8 cellular contexts compared by ENCODE assay signal in genomic region chr5:150656191-150657132, GRCh38. TPM values are rescaled to one million over a fixed set of nuclear protein-coding genes. Genes with fewer than 3 reads are reported as not detected.
A peak's percentile ranks its signal among the peaks of the same experiment; 100 is the strongest.
DNase-seq lines count a peak whose midpoint lies in the region; ATAC-seq and TF ChIP-seq lines count a peak whose summit lies in the region.

No MANE protein-coding gene starts in this region.

- H3K27me3 ChIP-seq in ACC112 (ENCODE audit: insufficient read depth, low read length), result 0 out of 2 replicates have a peak, but pooled peaks cover 4% of the 10 kb centered on the region
- H3K27me3 ChIP-seq in effector memory CD4-positive, alpha-beta T cell (replicated peaks; ENCODE audit: control insufficient read depth, insufficient read depth, low read length, poor library complexity, severe bottlenecking), result no peaks in the 10 kb centered on the region

- H3K9me3 ChIP-seq in effector memory CD4-positive, alpha-beta T cell (ENCODE audit: control insufficient read depth, low read length), result no peaks in the 10 kb centered on the region

- peaks cover 17% of the 10 kb centered on the region for H3K4me1 ChIP-seq in ACC112 (ENCODE audit: control insufficient read depth, insufficient read depth, low read length, unreplicated experiment)
- peaks cover 9% of the 10 kb centered on the region for H3K4me1 ChIP-seq in effector memory CD4-positive, alpha-beta T cell (ENCODE audit: control insufficient read depth, insufficient read depth, low read length, poor library complexity, severe bottlenecking)

- H3K36me3 Mint-ChIP-seq in mesothelial cell of epicardium, result peaks cover 4% of the 10 kb centered on the region

- peak overlapping the region; percentile 75 for H3K27ac Mint-ChIP-seq in mesothelial cell of epicardium

- DNase-seq in NCI-H460 (ENCODE audit: extremely low read depth, low read depth), result peak; percentile 60
- peak; percentile 66 to 70 for DNase-seq in activated CD4-positive, alpha-beta T cell treated with anti-CD3 and anti-CD28 coated beads, Interleukin-2, amount 50 U/mL, for 4 hours
- peak; percentile 70 to 74 (median 70) for DNase-seq in effector memory CD4-positive, alpha-beta T cell
- DNase-seq in mesothelial cell of epicardium (ENCODE audit: low spot score in 2 of 2, unreplicated experiment in 2 of 2), result peak; percentile 69 to 88
- peak; percentile 62 to 66 for DNase-seq in stimulated activated CD8-positive, alpha-beta memory T cell treated with anti-CD3 and anti-CD28 coated beads, Interleukin-2, amount 100 ng/mL, for 1 hour (ENCODE audit: low read depth in 2 of 2)

- H2AFZ ChIP-seq in ACC112 (ENCODE audit: low read length, unreplicated experiment), result no peak overlapping the region

- H3K4me3 ChIP-seq in ACC112 (ENCODE audit: low read depth, low read length), result peak overlapping the region; percentile 86
- peak overlapping the region; percentile 72 for H3K4me3 ChIP-seq in effector memory CD4-positive, alpha-beta T cell (ENCODE audit: insufficient read depth, low read depth, low read length, poor library complexity, severe bottlenecking)

- no peaks in the 10 kb centered on the region for H3K79me2 ChIP-seq in ACC112 (ENCODE audit: control insufficient read depth, insufficient read depth, low read length, unreplicated experiment)

- ATAC-seq in GM18517 (IDR thresholded peaks at IDR 0.05; ENCODE audit: unreplicated experiment) (peak; percentile 81), HG03103 (IDR thresholded peaks at IDR 0.05; ENCODE audit: low read depth, unreplicated experiment) (peak; percentile 62)

- peak overlapping the region; percentile 59 for H3K4me3 Mint-ChIP-seq in mesothelial cell of epicardium

- peaks cover 45% of the 10 kb centered on the region for H3K4me1 Mint-ChIP-seq in mesothelial cell of epicardium

- no peaks in the 10 kb centered on the region for H3K27me3 Mint-ChIP-seq in mesothelial cell of epicardium (ENCODE audit: low read depth)

- H3K36me3 ChIP-seq in ACC112 (ENCODE audit: insufficient read depth, low read length), result no peaks in the 10 kb centered on the region
- H3K36me3 ChIP-seq in effector memory CD4-positive, alpha-beta T cell (ENCODE audit: control insufficient read depth, insufficient read depth, low read length), result no peaks in the 10 kb centered on the region

- H3K9me3 Mint-ChIP-seq in mesothelial cell of epicardium, result no peaks in the 10 kb centered on the region

- H3K27ac ChIP-seq in ACC112 (ENCODE audit: low read depth, low read length), result no peak overlapping the region
- H3K27ac ChIP-seq in effector memory CD4-positive, alpha-beta T cell (ENCODE audit: insufficient read depth, low read length, poor library complexity, severe bottlenecking), result no peak overlapping the region

- TF ChIP-seq CTCF in mesothelial cell of epicardium (IDR thresholded peaks at IDR 0.05; ENCODE audit: unreplicated experiment), result peak; percentile 73

RNA-seq across cellular contexts. Expression of gene MYOZ3, which starts 4.6 kb away (rescaled TPM):
- not detected in 2 replicates for total RNA-seq in NCI-H460 (2014; rRNA removed; shearing (Covaris generic))
- polyA plus RNA-seq in NCI-H460 (2014; cell fraction: nucleus; rRNA removed), result not detected in 2 replicates
- 8.5 to 9.4 TPM (median 8.5 TPM) in 3 replicates for total RNA-seq in mesothelial cell of epicardium

RNA-seq across cellular contexts. Expression of gene SYNPO, which starts 16.0 kb away (rescaled TPM):
- total RNA-seq in NCI-H460 (2014; rRNA removed; shearing (Covaris generic)), result 11.0 and 11.3 TPM in 2 replicates
- polyA plus RNA-seq in NCI-H460 (2014; cell fraction: nucleus; rRNA removed), result 7.7 and 8.8 TPM in 2 replicates
- 84.4 to 86.6 TPM (median 85.3 TPM) in 3 replicates for total RNA-seq in mesothelial cell of epicardium

RNA-seq across cellular contexts. Expression of gene RBM22, which starts 44.4 kb away (rescaled TPM):
- 47.1 and 53.6 TPM in 2 replicates for total RNA-seq in NCI-H460 (2014; rRNA removed; shearing (Covaris generic))
- polyA plus RNA-seq in NCI-H460 (2014; cell fraction: nucleus; rRNA removed), result 39.5 and 44.4 TPM in 2 replicates
- total RNA-seq in mesothelial cell of epicardium, result 64.3 to 66.8 TPM (median 66.7 TPM) in 3 replicates
